In genomic region chr17:45073414-45074070, GRCh38 we compare ENCODE assay signal across 10 cellular contexts. TPM values are rescaled to one million over a fixed set of nuclear protein-coding genes. Genes with fewer than 3 reads are reported as not detected.
DNase-seq lines count a peak whose midpoint lies in the region; ATAC-seq and TF ChIP-seq lines count a peak whose summit lies in the region.
"Had no signal": no experiment of that assay in that cellular context is flagged by ENCODE, and none has a peak within 500 bp of the region (broad histone marks: within the 10 kb centered on the region; RNA-seq: fewer than 3 reads in every experiment).

No MANE protein-coding gene starts in this region.

- no peak overlapping the region for H3K4me3 Mint-ChIP-seq in T-helper 1 cell treated with Interleukin-12 subunit alpha and Interleukin-12 subunit beta and Interleukin-4 antibody, amounts not matched to agents 30 μg/mL and 1 μg/mL, for 36 hours
- no peak overlapping the region for H3K4me3 Mint-ChIP-seq in type B pancreatic cell

- peak overlapping the region; percentile 84 for H3K9ac ChIP-seq in adipocyte (ENCODE audit: low read length)

- no peaks in the 10 kb centered on the region for H3K27me3 ChIP-seq in adipocyte (replicated peaks; ENCODE audit: control insufficient read depth, insufficient read depth, low read length)
- no peaks in the 10 kb centered on the region for H3K27me3 ChIP-seq in testis

- H3K36me3 Mint-ChIP-seq in T-helper 1 cell treated with Interleukin-12 subunit alpha and Interleukin-12 subunit beta and Interleukin-4 antibody, amounts not matched to agents 30 μg/mL and 1 μg/mL, for 36 hours (ENCODE audit: low read depth), result peaks cover 26% of the 10 kb centered on the region
- H3K36me3 Mint-ChIP-seq in type B pancreatic cell, result peaks cover 16% of the 10 kb centered on the region

- intact Hi-C loops in left ventricle myocardium superior (cut with micrococcal nuclease) (no loop called here), testis (cut with DNase I; ENCODE audit: low total_unique reads) (no loop called here)

- DNase-seq in T-helper 1 cell, result no peak
- DNase-seq in adipocyte (ENCODE audit: low read depth), result peak; percentile 91
- no peak for DNase-seq in left ventricle myocardium superior
- DNase-seq in type B pancreatic cell (ENCODE audit: extremely low spot score, unreplicated experiment), result no peak
- DNase-seq in testis, result no peak
- DNase-seq in GM20000 (ENCODE audit: low spot score), result no peak
- no peak for DNase-seq in CD1c-positive myeloid dendritic cell (ENCODE audit: extremely low spot score)
- DNase-seq: nucleus accumbens; stimulated activated CD8-positive, alpha-beta memory T cell treated with anti-CD3 and anti-CD28 coated beads, Interleukin-4, amount 100 ng/mL, for 48 hours had no signal

- H3K4me1 ChIP-seq in adipocyte (ENCODE audit: control insufficient read depth, insufficient read depth, low read length) (peaks cover 34% of the 10 kb centered on the region), testis (peaks cover 8% of the 10 kb centered on the region)

- ATAC-seq in left ventricle myocardium superior, result peak; percentile 71

- no peak for TF ChIP-seq CTCF in type B pancreatic cell (conservative IDR thresholded peaks at IDR 0.05)
- no peak for TF ChIP-seq CTCF in testis (IDR thresholded peaks at IDR 0.05)
- TF ChIP-seq CTCF in GM20000 (IDR thresholded peaks at IDR 0.05; ENCODE audit: extremely low read depth, missing control alignments), result no peak

- no peaks in the 10 kb centered on the region for H3K9me3 Mint-ChIP-seq in T-helper 1 cell treated with Interleukin-12 subunit alpha and Interleukin-12 subunit beta and Interleukin-4 antibody, amounts not matched to agents 30 μg/mL and 1 μg/mL, for 36 hours
- H3K9me3 Mint-ChIP-seq in type B pancreatic cell, result no peaks in the 10 kb centered on the region

- H3K4me1 Mint-ChIP-seq in T-helper 1 cell treated with Interleukin-12 subunit alpha and Interleukin-12 subunit beta and Interleukin-4 antibody, amounts not matched to agents 30 μg/mL and 1 μg/mL, for 36 hours (ENCODE audit: low read depth), result peaks cover 3% of the 10 kb centered on the region
- no peaks in the 10 kb centered on the region for H3K4me1 Mint-ChIP-seq in type B pancreatic cell (ENCODE audit: unreplicated experiment)

- TF ChIP-seq POLR2A in testis (IDR thresholded peaks at IDR 0.05), result no peak

- H3K4me3 ChIP-seq in adipocyte (ENCODE audit: low read length), result peak overlapping the region; percentile 31
- no peak overlapping the region for H3K4me3 ChIP-seq in testis

- H3K9me3 ChIP-seq in adipocyte (ENCODE audit: control insufficient read depth, low read length) (no peaks in the 10 kb centered on the region), testis (no peaks in the 10 kb centered on the region)

- H3K27ac Mint-ChIP-seq in T-helper 1 cell treated with Interleukin-12 subunit alpha and Interleukin-12 subunit beta and Interleukin-4 antibody, amounts not matched to agents 30 μg/mL and 1 μg/mL, for 36 hours, result peak overlapping the region; percentile 15
- peak overlapping the region; percentile 41 for H3K27ac Mint-ChIP-seq in type B pancreatic cell

- H3K36me3 ChIP-seq in adipocyte (ENCODE audit: control insufficient read depth, insufficient read depth, low read length, severe bottlenecking), result peaks cover 42% of the 10 kb centered on the region
- H3K36me3 ChIP-seq in testis (ENCODE audit: low read depth, missing control alignments), result no peaks in the 10 kb centered on the region

- no peak overlapping the region for H3K27ac ChIP-seq in testis

- H3K27me3 Mint-ChIP-seq in T-helper 1 cell treated with Interleukin-12 subunit alpha and Interleukin-12 subunit beta and Interleukin-4 antibody, amounts not matched to agents 30 μg/mL and 1 μg/mL, for 36 hours (ENCODE audit: low read depth), result no peaks in the 10 kb centered on the region
- H3K27me3 Mint-ChIP-seq in type B pancreatic cell, result no peaks in the 10 kb centered on the region

- WGBS in testis, 2 donors, result 82 to 86% methylated on average over 5 of the region's 5 CpGs

RNA-seq across cellular contexts. Expression of gene NMT1, which starts 12.4 kb away (rescaled TPM):
- total RNA-seq in left ventricle myocardium superior (114 TPM), type B pancreatic cell (ENCODE audit: low replicate concordance) (97.0 and 98.8 TPM in 2 replicates), testis (10 to 100 TPM; 76.1 to 79.0 TPM)
- polyA plus RNA-seq in testis (ENCODE audit: insufficient read depth, low read depth, low replicate concordance), result 143 TPM

RNA-seq across cellular contexts. Expression of gene DCAKD, which starts 22.1 kb away (rescaled TPM):
- total RNA-seq in left ventricle myocardium superior (25.6 TPM), type B pancreatic cell (ENCODE audit: low replicate concordance) (40.3 and 57.5 TPM in 2 replicates), testis (10 to 100 TPM; 63.1 to 72.5 TPM)
- polyA plus RNA-seq in testis (ENCODE audit: insufficient read depth, low read depth, low replicate concordance), result 33.2 TPM

RNA-seq across cellular contexts. Expression of gene PLCD3, which starts 58.8 kb away (rescaled TPM):
- total RNA-seq in left ventricle myocardium superior, result 281 TPM
- total RNA-seq in type B pancreatic cell (ENCODE audit: low replicate concordance), result 45.8 and 56.1 TPM in 2 replicates
- total RNA-seq in testis, result 100 to 1,000 TPM in 1 of 2 donors, 10 to 100 TPM in 1; 86.3 to 106 TPM
- polyA plus RNA-seq in testis (ENCODE audit: insufficient read depth, low read depth, low replicate concordance), result 62.2 TPM
